2 cellular contexts compared by ENCODE assay signal in the genomic region with DNA sequence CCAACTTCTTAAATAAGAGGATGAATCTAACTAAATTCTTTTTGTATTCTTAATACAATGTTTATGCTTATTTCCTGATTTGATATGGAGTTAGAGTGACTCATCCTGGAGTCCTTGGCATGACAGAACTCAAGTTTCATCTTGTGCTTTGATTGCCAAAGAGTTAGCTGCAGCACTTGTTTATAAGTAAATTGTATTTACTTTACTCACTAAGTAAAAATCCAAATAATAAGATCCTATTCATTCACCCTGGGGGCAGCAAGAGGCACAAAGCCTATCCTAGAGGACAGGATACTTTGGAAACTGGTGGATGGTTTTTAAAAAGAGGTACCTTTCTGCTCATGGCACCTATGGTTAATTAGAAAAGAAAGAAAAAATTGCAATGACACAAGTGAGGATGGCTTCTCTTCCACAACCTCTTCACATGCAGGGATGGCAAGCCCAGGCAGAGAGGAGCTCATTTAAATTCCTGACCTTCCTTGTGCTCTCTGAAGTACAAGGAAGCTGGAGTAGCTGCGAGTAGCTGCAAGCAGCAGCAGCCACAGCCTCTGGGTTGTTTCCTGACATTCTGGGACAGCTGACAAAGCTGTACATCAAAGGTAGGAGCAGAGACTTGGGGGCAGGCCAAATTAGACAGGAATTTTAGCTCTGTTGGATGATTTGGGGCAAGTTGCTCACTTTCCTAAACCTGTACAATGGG.
A peak's percentile ranks its signal among the peaks of the same experiment; 100 is the strongest.
TF ChIP-seq lines count a peak whose summit lies in the region.

No MANE protein-coding gene starts in this region.

TF ChIP-seq in GM12878, 131 proteins besides CTCF, POLR2A, EP300 and RAD21:
- TF ChIP-seq CREB1 (IDR thresholded peaks at IDR 0.05; ENCODE audit: low read depth) (0 out of 2 replicates have a peak, but pooled peaks have one; percentile 1), FOS (IDR thresholded peaks at IDR 0.05; ENCODE audit: borderline replicate concordance, extremely low read depth, insufficient read length) (no peak)

TF ChIP-seq in HepG2, 621 proteins besides CTCF, POLR2A, EP300 and RAD21:
- TF ChIP-seq SUZ12 (IDR thresholded peaks at IDR 0.05; ENCODE audit: low read depth, low read length) (no peak), FOSL2 (CRISPR knock-in tag; IDR thresholded peaks at IDR 0.05) (peak; percentile 20; the same call in 1 of the 2 replicates), GATAD2A (CRISPR knock-in tag; IDR thresholded peaks at IDR 0.05) (peak; percentile 32; the same call in 1 of the 2 replicates)
- TF ChIP-seq, protein P1, sequence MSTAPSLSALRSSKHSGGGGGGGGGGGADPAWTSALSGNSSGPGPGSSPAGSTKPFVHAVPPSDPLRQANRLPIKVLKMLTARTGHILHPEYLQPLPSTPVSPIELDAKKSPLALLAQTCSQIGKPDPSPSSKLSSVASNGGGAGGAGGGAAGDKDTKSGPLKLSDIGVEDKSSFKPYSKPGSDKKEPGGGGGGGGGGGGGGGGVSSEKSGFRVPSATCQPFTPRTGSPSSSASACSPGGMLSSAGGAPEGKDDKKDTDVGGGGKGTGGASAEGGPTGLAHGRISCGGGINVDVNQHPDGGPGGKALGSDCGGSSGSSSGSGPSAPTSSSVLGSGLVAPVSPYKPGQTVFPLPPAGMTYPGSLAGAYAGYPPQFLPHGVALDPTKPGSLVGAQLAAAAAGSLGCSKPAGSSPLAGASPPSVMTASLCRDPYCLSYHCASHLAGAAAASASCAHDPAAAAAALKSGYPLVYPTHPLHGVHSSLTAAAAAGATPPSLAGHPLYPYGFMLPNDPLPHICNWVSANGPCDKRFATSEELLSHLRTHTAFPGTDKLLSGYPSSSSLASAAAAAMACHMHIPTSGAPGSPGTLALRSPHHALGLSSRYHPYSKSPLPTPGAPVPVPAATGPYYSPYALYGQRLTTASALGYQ (CRISPR knock-in tag; IDR thresholded peaks at IDR 0.05), result no peak
